Comparison of ENCODE assay signal across 23 cellular contexts in genomic region chr9:133573791-133574515, GRCh38. TPM values are rescaled to one million over a fixed set of nuclear protein-coding genes. Genes with fewer than 3 reads are reported as not detected.
DNase-seq lines count a peak whose midpoint lies in the region; ATAC-seq and TF ChIP-seq lines count a peak whose summit lies in the region.
"Had no signal": no experiment of that assay in that cellular context is flagged by ENCODE, and none has a peak within 500 bp of the region (broad histone marks: within the 10 kb centered on the region; RNA-seq: fewer than 3 reads in every experiment).

No MANE protein-coding gene starts in this region.

- H3K9ac ChIP-seq in BLaER1 treated with 17β-estradiol and CSF1 and Interleukin-3, amounts not matched to agents 10 nM and 100 nM, result peak overlapping the region in 3 of 11 experiments; percentile 24 to 88 (median 41); a peak in 3 of 22 replicates
- H3K9ac ChIP-seq: GM23248 had no signal

- H3K4me3 Mint-ChIP-seq in stimulated activated naive CD8-positive, alpha-beta T cell treated with anti-CD3 and anti-CD28 coated beads, Interleukin-15, amount 100 ng/mL, for 72 hours, result no peak overlapping the region
- H3K4me3 Mint-ChIP-seq: CD4-positive, CD25-positive, alpha-beta regulatory T cell; CD8-positive, alpha-beta memory T cell had no signal

- intact Hi-C loops in Right ventricle myocardium inferior (cut with DNase I) (no loop called here), heart right ventricle (cut with DNase I) (no loop called here)

- H3K4me1 ChIP-seq in heart right ventricle, result peaks cover 2 to 47% (median 24%) of the 10 kb centered on the region in 9 donors
- peaks cover 37 to 97% (median 85%) of the 10 kb centered on the region in 10 experiments for H3K4me1 ChIP-seq in BLaER1 treated with 17β-estradiol and CSF1 and Interleukin-3, amounts not matched to agents 10 nM and 100 nM
- H3K4me1 ChIP-seq: Caco-2, HAP-1 had no signal

- peak overlapping the region in 9 of 11 experiments; percentile 46 to 99 (median 95); a peak in 17 of 22 replicates for H3K4me2 ChIP-seq in BLaER1 treated with 17β-estradiol and CSF1 and Interleukin-3, amounts not matched to agents 10 nM and 100 nM

- H3K4me3 ChIP-seq in heart right ventricle, result no peak overlapping the region
- H3K4me3 ChIP-seq in BLaER1 treated with 17β-estradiol and CSF1 and Interleukin-3, amounts not matched to agents 10 nM and 100 nM, result no peak overlapping the region
- H3K4me3 ChIP-seq: GM12878, GM23248, HAP-1, K562 had no signal

- WGBS in heart right ventricle, 2 donors, result 93 to 95% methylated on average over 21 of the region's 21 CpGs

- no peak for TF ChIP-seq CTCF in heart right ventricle (IDR thresholded peaks at IDR 0.05)

- no peaks in the 10 kb centered on the region for H3K9me3 ChIP-seq in heart right ventricle
- no peaks in the 10 kb centered on the region for H3K9me3 ChIP-seq in BLaER1 treated with 17β-estradiol and CSF1 and Interleukin-3, amounts not matched to agents 10 nM and 100 nM (replicated peaks in 1 of 11)
- H3K9me3 ChIP-seq: Caco-2, HAP-1 had no signal

- H4K20me1 ChIP-seq in BLaER1 treated with 17β-estradiol and CSF1 and Interleukin-3, amounts not matched to agents 10 nM and 100 nM, result peaks cover 0 to 34% (median 0%) of the 10 kb centered on the region in 11 experiments; a peak in 4 of 22 replicates

- DNase-seq in Right ventricle myocardium inferior (ENCODE audit: missing footprints) (peak; percentile 77), heart right ventricle (no peak), NCI-H1694 treated with DMSO at 0.1 percent for 48 hours (lab: John Stamatoyannopoulos, UW) (no peak)
- DNase-seq in stimulated activated naive CD8-positive, alpha-beta T cell treated with anti-CD3 and anti-CD28 coated beads, Interleukin-15, amount 100 ng/mL, for 72 hours, result no peak
- DNase-seq: 8988T; Caco-2; CD4-positive, CD25-positive, alpha-beta regulatory T cell; CD8-positive, alpha-beta memory T cell; DMS153; DND-41; EL; GM23248; IMR-90 had no signal

- peak overlapping the region; percentile 13 to 51 for H3K27ac Mint-ChIP-seq in stimulated activated naive CD8-positive, alpha-beta T cell treated with anti-CD3 and anti-CD28 coated beads, Interleukin-15, amount 100 ng/mL, for 72 hours
- H3K27ac Mint-ChIP-seq: CD4-positive, CD25-positive, alpha-beta regulatory T cell had no signal

- peaks cover 39% of the 10 kb centered on the region for H3K27me3 Mint-ChIP-seq in stimulated activated naive CD8-positive, alpha-beta T cell treated with anti-CD3 and anti-CD28 coated beads, Interleukin-15, amount 100 ng/mL, for 72 hours
- H3K27me3 Mint-ChIP-seq: CD4-positive, CD25-positive, alpha-beta regulatory T cell had no signal

- ATAC-seq in Right ventricle myocardium inferior (no peak), heart right ventricle (no peak), HG03342 (IDR thresholded peaks at IDR 0.05; ENCODE audit: unreplicated experiment) (no peak)
- ATAC-seq in stimulated activated naive CD8-positive, alpha-beta T cell treated with anti-CD3 and anti-CD28 coated beads, Interleukin-15, amount 100 ng/mL, for 72 hours, result no peak
- ATAC-seq: GM12878, K562 had no signal

- peaks cover 0 to 31% (median 13%) of the 10 kb centered on the region in 7 donors for H3K27me3 ChIP-seq in heart right ventricle
- H3K27me3 ChIP-seq in BLaER1 treated with 17β-estradiol and CSF1 and Interleukin-3, amounts not matched to agents 10 nM and 100 nM, result peaks cover 0 to 64% (median 0%) of the 10 kb centered on the region in 11 experiments; a peak in 12 of 22 replicates

- no peaks in the 10 kb centered on the region for H3K9me3 Mint-ChIP-seq in stimulated activated naive CD8-positive, alpha-beta T cell treated with anti-CD3 and anti-CD28 coated beads, Interleukin-15, amount 100 ng/mL, for 72 hours
- H3K9me3 Mint-ChIP-seq: CD4-positive, CD25-positive, alpha-beta regulatory T cell; CD8-positive, alpha-beta memory T cell had no signal

- peaks cover 0 to 15% (median 0%) of the 10 kb centered on the region in 9 donors for H3K36me3 ChIP-seq in heart right ventricle
- H3K36me3 ChIP-seq in BLaER1 treated with 17β-estradiol and CSF1 and Interleukin-3, amounts not matched to agents 10 nM and 100 nM, result no peaks in the 10 kb centered on the region
- H3K36me3 ChIP-seq: HAP-1 had no signal

- H3K4me1 Mint-ChIP-seq in stimulated activated naive CD8-positive, alpha-beta T cell treated with anti-CD3 and anti-CD28 coated beads, Interleukin-15, amount 100 ng/mL, for 72 hours, result peaks cover 22% of the 10 kb centered on the region
- H3K4me1 Mint-ChIP-seq: CD8-positive, alpha-beta memory T cell had no signal

- no peak overlapping the region for H3K27ac ChIP-seq in heart right ventricle
- H3K27ac ChIP-seq in BLaER1 treated with 17β-estradiol and CSF1 and Interleukin-3, amounts not matched to agents 10 nM and 100 nM, result peak overlapping the region in 1 of 11 experiments; percentile 97; a peak in 2 of 22 replicates
- peak overlapping the region; percentile 39 for H3K27ac ChIP-seq in cingulate gyrus (ENCODE audit: low read depth, low read length)
- H3K27ac ChIP-seq: GM23248 had no signal

RNA-seq across cellular contexts. Expression of gene FAM163B, which starts 35.2 kb away (rescaled TPM):
- 0.22 TPM for total RNA-seq in Right ventricle myocardium inferior
- total RNA-seq in heart right ventricle, result not detected
- under 1 TPM in 1 of 2 donors, not detected in 1; 0.19 TPM for polyA plus RNA-seq in heart right ventricle
- total RNA-seq: A673; Caco-2; CD4-positive, CD25-positive, alpha-beta regulatory T cell; CD8-positive, alpha-beta memory T cell; G401; GM12878; GM23248; H4; IMR-90; K562 had no signal
- polyA plus RNA-seq: AG04450; CD4-positive, CD25-positive, alpha-beta regulatory T cell; CD8-positive, alpha-beta memory T cell; GM12878; GM23248; IMR-90; K562 had no signal

RNA-seq across cellular contexts. Expression of gene ADAMTSL2, which starts 39.4 kb away (rescaled TPM):
- total RNA-seq in Right ventricle myocardium inferior (9.5 TPM), heart right ventricle (1 to 10 TPM; 2.0 to 9.1 (median 4.3) TPM)
- 1 to 10 TPM; 4.9 to 7.5 TPM for polyA plus RNA-seq in heart right ventricle
- total RNA-seq: CD4-positive, CD25-positive, alpha-beta regulatory T cell; CD8-positive, alpha-beta memory T cell; G401; GM12878; H4; IMR-90 had no signal
- polyA plus RNA-seq: AG04450; CD4-positive, CD25-positive, alpha-beta regulatory T cell; CD8-positive, alpha-beta memory T cell; GM23248; IMR-90; K562 had no signal

RNA-seq across cellular contexts. Expression of gene MYMK, which starts 49.2 kb away (rescaled TPM):
- not detected for total RNA-seq in Right ventricle myocardium inferior
- total RNA-seq in heart right ventricle, result not detected
- polyA plus RNA-seq in heart right ventricle, result not detected
- total RNA-seq: A673; Caco-2; CD4-positive, CD25-positive, alpha-beta regulatory T cell; CD8-positive, alpha-beta memory T cell; GM12878; GM23248; H4; IMR-90; K562 had no signal
- polyA plus RNA-seq: AG04450; CD4-positive, CD25-positive, alpha-beta regulatory T cell; CD8-positive, alpha-beta memory T cell; GM12878; GM23248; IMR-90; K562 had no signal
